Comparison of ENCODE assay signal across 18 cellular contexts in genomic region chr12:92164712-92165111, GRCh38. TPM values are rescaled to one million over a fixed set of nuclear protein-coding genes. Genes with fewer than 3 reads are reported as not detected.
A peak's percentile ranks its signal among the peaks of the same experiment; 100 is the strongest.
DNase-seq lines count a peak whose midpoint lies in the region; ATAC-seq, FAIRE-seq and TF ChIP-seq lines count a peak whose summit lies in the region.
"Had no signal": no experiment of that assay in that cellular context is flagged by ENCODE, and none has a peak within 500 bp of the region (broad histone marks: within the 10 kb centered on the region; RNA-seq: fewer than 3 reads in every experiment).

No MANE protein-coding gene starts in this region.

- no peaks in the 10 kb centered on the region for H3K27me3 Mint-ChIP-seq in activated naive CD8-positive, alpha-beta T cell
- no peaks in the 10 kb centered on the region for H3K27me3 Mint-ChIP-seq in activated naive CD8-positive, alpha-beta T cell treated with anti-CD3 and anti-CD28 coated beads for 36 hours
- H3K27me3 Mint-ChIP-seq in stimulated activated naive B cell treated with anti-CD40 and anti-IgM and Interleukin-4, amounts not matched to agents 10 μg/mL and 1 μg/mL and 100 μg/mL, for 72 hours, result no peaks in the 10 kb centered on the region
- H3K27me3 Mint-ChIP-seq: CD4-positive, alpha-beta memory T cell had no signal

- 0% methylated on average over 1 of the region's 1 CpG for WGBS in GM12878 (ENCODE audit: insufficient coverage, insufficient replicate concordance, low lambda C conversion rate, missing lambda C conversion rate)
- 76 to 79% methylated on average over 1 of the region's 1 CpG for WGBS in lower leg skin, 2 donors

- CTCF ChIA-PET in GM12878 (lab: Yijun Ruan, JAX), result interaction anchor here (0.6 to 1.3 kb wide), 4 partner anchors 12 to 259 kb away, joined by 3 read pairs; no protein-coding TSS in a partner anchor

- peaks cover 2% of the 10 kb centered on the region; the same call in 1 of the 2 replicates for H3K4me1 ChIP-seq in GM12878 (ENCODE audit: control insufficient read depth, insufficient read depth, low read length)
- H3K4me1 ChIP-seq: BE2C had no signal

- no peak for TF ChIP-seq POLR2A in GM12878 (IDR thresholded peaks at IDR 0.05; ENCODE audit: low read depth, low read length)
- TF ChIP-seq POLR2A in lower leg skin (IDR thresholded peaks at IDR 0.05), result no peak

- no peaks in the 10 kb centered on the region for H3K27me3 ChIP-seq in GM12878 (replicated peaks in 1 of 2; ENCODE audit: control insufficient read depth in 2 of 2, insufficient read depth in 2 of 2, low read length in 1 of 2)
- H3K27me3 ChIP-seq: BE2C had no signal

- no peak for ATAC-seq in GM12878
- no peak for ATAC-seq in stimulated activated naive B cell treated with anti-CD40 and anti-IgM and Interleukin-4, amounts not matched to agents 10 μg/mL and 1 μg/mL and 100 μg/mL, for 72 hours (replicated peaks)

- H3K36me3 Mint-ChIP-seq in activated naive CD8-positive, alpha-beta T cell, result peaks cover 2% of the 10 kb centered on the region
- H3K36me3 Mint-ChIP-seq in activated naive CD8-positive, alpha-beta T cell treated with anti-CD3 and anti-CD28 coated beads for 36 hours, result peaks cover 5% of the 10 kb centered on the region
- peaks cover 9% of the 10 kb centered on the region in 2 donors for H3K36me3 Mint-ChIP-seq in stimulated activated naive B cell treated with anti-CD40 and anti-IgM and Interleukin-4, amounts not matched to agents 10 μg/mL and 1 μg/mL and 100 μg/mL, for 72 hours

- H3K4me1 Mint-ChIP-seq in activated naive CD8-positive, alpha-beta T cell (ENCODE audit: low read depth), result peaks cover 50% of the 10 kb centered on the region
- peaks cover 45% of the 10 kb centered on the region for H3K4me1 Mint-ChIP-seq in activated naive CD8-positive, alpha-beta T cell treated with anti-CD3 and anti-CD28 coated beads for 36 hours
- peaks cover 48 to 85% of the 10 kb centered on the region in 2 donors for H3K4me1 Mint-ChIP-seq in stimulated activated naive B cell treated with anti-CD40 and anti-IgM and Interleukin-4, amounts not matched to agents 10 μg/mL and 1 μg/mL and 100 μg/mL, for 72 hours

- no peak overlapping the region for H3K4me2 ChIP-seq in GM12878 (ENCODE audit: control insufficient read depth, insufficient read depth)

- no peaks in the 10 kb centered on the region for H3K79me2 ChIP-seq in GM12878 (ENCODE audit: control insufficient read depth, insufficient read depth, low read length)

- no peaks in the 10 kb centered on the region for H3K36me3 ChIP-seq in GM12878 (ENCODE audit: control insufficient read depth in 2 of 2, insufficient read depth in 2 of 2, low read length in 1 of 2)
- H3K36me3 ChIP-seq: BE2C had no signal

- SMC1A ChIA-PET in GM12878 (lab: Charles Lee; ENCODE audit: uncharacterized antibody, unreplicated experiment), result interaction anchor here (0.6 to 2.1 kb wide), 8 partner anchors 9 to 114 kb away, joined by 3 to 9 read pairs (median 4); no protein-coding TSS in a partner anchor

- BruUV-seq in GM12878 (replicated peaks; lab: Mats Ljungman, UMichigan), result no TSS peak

- H3K27ac ChIP-seq in GM12878 (ENCODE audit: control insufficient read depth, insufficient read depth), result no peak overlapping the region
- H3K27ac ChIP-seq: C4-2B had no signal

- intact Hi-C loops in GM12878 (cut with micrococcal nuclease; ENCODE audit: unreplicated experiment) (no loop called here), lower leg skin (cut with DNase I; ENCODE audit: low total_unique reads) (no loop called here)

- H3K27ac Mint-ChIP-seq in activated naive CD8-positive, alpha-beta T cell, result peak overlapping the region; percentile 16
- no peak overlapping the region for H3K27ac Mint-ChIP-seq in activated naive CD8-positive, alpha-beta T cell treated with anti-CD3 and anti-CD28 coated beads for 36 hours
- H3K27ac Mint-ChIP-seq in stimulated activated naive B cell treated with anti-CD40 and anti-IgM and Interleukin-4, amounts not matched to agents 10 μg/mL and 1 μg/mL and 100 μg/mL, for 72 hours, result peak overlapping the region; percentile 59
- H3K27ac Mint-ChIP-seq: CD4-positive, alpha-beta memory T cell; H9 had no signal

- RAD21 ChIA-PET in GM12878 (lab: Charles Lee; ENCODE audit: unreplicated experiment), result interaction anchor here (1.2 kb wide), 1 partner anchor 198 kb away, joined by 4 read pairs; no protein-coding TSS in a partner anchor

- TF ChIP-seq CTCF in GM12878 (IDR thresholded peaks at IDR 0.05 in 2 of 3, conservative IDR thresholded peaks at IDR 0.05 in 1 of 3; ENCODE audit: control insufficient read depth in 2 of 3, extremely low read depth in 1 of 3, insufficient read depth in 1 of 3, low read depth in 3 of 3, low read length in 3 of 3) (no peak), lower leg skin (IDR thresholded peaks at IDR 0.05) (no peak)

- no peak for TF ChIP-seq RAD21 in GM12878 (IDR thresholded peaks at IDR 0.05; ENCODE audit: insufficient read depth, low read depth, low read length)

- H3K4me3 ChIP-seq in GM12878, result no peak overlapping the region
- H3K4me3 ChIP-seq in lower leg skin (ENCODE audit: low read depth, poor library complexity, severe bottlenecking), result no peak overlapping the region

- DNase-seq in NCI-H2171 treated with DMSO at 0.1 percent for 48 hours (lab: John Stamatoyannopoulos, UW), result peak; percentile 10
- no peak for DNase-seq in NCI-H2171 (lab: John Stamatoyannopoulos, UW)
- DNase-seq in activated naive CD8-positive, alpha-beta T cell treated with anti-CD3 and anti-CD28 coated beads for 36 hours, result no peak
- no peak for DNase-seq in GM12878 (ENCODE audit: low read depth, low spot score)
- DNase-seq in stimulated activated naive B cell treated with anti-CD40 and anti-IgM and Interleukin-4, amounts not matched to agents 10 μg/mL and 1 μg/mL and 100 μg/mL, for 72 hours, result no peak
- DNase-seq in lower leg skin (ENCODE audit: low spot score in 2 of 2), result no peak
- no peak for DNase-seq in HCEC 1CT
- DNase-seq: BE2C; CD4-positive, alpha-beta memory T cell; DMS79; EL; GOT3; H9 had no signal

- POLR2A ChIA-PET in GM12878 (lab: Charles Lee), result interaction anchor here (19.5 kb wide), 1 partner anchor 17 kb away, joined by 222 read pairs; the partner anchor contains the start of gene BTG1

- H3K9me3 Mint-ChIP-seq in activated naive CD8-positive, alpha-beta T cell (ENCODE audit: low read depth), result no peaks in the 10 kb centered on the region
- H3K9me3 Mint-ChIP-seq in activated naive CD8-positive, alpha-beta T cell treated with anti-CD3 and anti-CD28 coated beads for 36 hours, result no peaks in the 10 kb centered on the region
- H3K9me3 Mint-ChIP-seq in stimulated activated naive B cell treated with anti-CD40 and anti-IgM and Interleukin-4, amounts not matched to agents 10 μg/mL and 1 μg/mL and 100 μg/mL, for 72 hours, result peaks cover 0 to 1% of the 10 kb centered on the region in 2 donors
- H3K9me3 Mint-ChIP-seq: H9 had no signal

- FAIRE-seq in GM12878 (lab: Jason Lieb, UNC), result no peak
- FAIRE-seq: A204.1, G401.6, GM12892 had no signal

- H2AFZ ChIP-seq in GM12878 (ENCODE audit: control insufficient read depth, low read depth, low read length), result no peak overlapping the region

- H4K20me1 ChIP-seq in GM12878 (ENCODE audit: control insufficient read depth, insufficient read depth), result no peaks in the 10 kb centered on the region

- in situ Hi-C loops in GM12878 (cut with MboI), result no loop called here

- no peaks in the 10 kb centered on the region; the same call in 2 of the 3 replicates for H3K9me3 ChIP-seq in GM12878 (replicated peaks; ENCODE audit: control insufficient read depth, insufficient read depth, low read length)
- H3K9me3 ChIP-seq: BE2C had no signal

- H3K9ac ChIP-seq in GM12878 (ENCODE audit: control insufficient read depth, insufficient read depth, low read length), result no peak overlapping the region

- no peak overlapping the region for H3K4me3 Mint-ChIP-seq in activated naive CD8-positive, alpha-beta T cell
- H3K4me3 Mint-ChIP-seq in activated naive CD8-positive, alpha-beta T cell treated with anti-CD3 and anti-CD28 coated beads for 36 hours, result no peak overlapping the region
- no peak overlapping the region for H3K4me3 Mint-ChIP-seq in stimulated activated naive B cell treated with anti-CD40 and anti-IgM and Interleukin-4, amounts not matched to agents 10 μg/mL and 1 μg/mL and 100 μg/mL, for 72 hours
- H3K4me3 Mint-ChIP-seq: CD4-positive, alpha-beta memory T cell; H9 had no signal

- no peak for TF ChIP-seq EP300 in GM12878 (IDR thresholded peaks at IDR 0.05; ENCODE audit: borderline replicate concordance in 1 of 2, control insufficient read depth in 1 of 2, low read depth in 2 of 2, low read length in 2 of 2)

TF ChIP-seq in GM12878, 131 proteins besides CTCF, POLR2A, EP300 and RAD21 (continues in another document):
- TF ChIP-seq BHLHE40 (IDR thresholded peaks at IDR 0.05; ENCODE audit: borderline replicate concordance in 1 of 2, low read depth in 2 of 2, low read length in 1 of 2), result no peak

RNA-seq across cellular contexts. Expression of gene BTG1, which starts 19.1 kb away (rescaled TPM):
- total RNA-seq in activated naive CD8-positive, alpha-beta T cell treated with anti-CD3 and anti-CD28 coated beads for 36 hours, result 100 to 1,000 TPM; 147 to 153 TPM
- 121 and 128 TPM in 2 replicates for total RNA-seq in GM12878 (2013; cell fraction: nucleolus; rRNA removed)
- total RNA-seq in GM12878 (2014; rRNA removed) (27.3 and 27.8 TPM in 2 replicates), GM12878 (2014; rRNA removed; fragmentation: Illumina TruSeq; extraction: Trizol) (34.0 and 35.3 TPM in 2 replicates), GM12878 (2021) (186 and 194 TPM in 2 replicates), lower leg skin (100 to 1,000 TPM; 113 to 250 (median 182) TPM)
- 72.3 TPM for polyA plus RNA-seq in GM12878 (2011; ENCODE audit: low read depth)
- polyA plus RNA-seq in GM12878 (2011; rRNA removed) (100 and 164 TPM in 2 replicates), GM12878 (2014; fragmentation: Illumina TruSeq; extraction: Trizol) (46.4 and 59.9 TPM in 2 replicates), GM12878 (2014; fragmentation: Nextera tagmentation; extraction: Ambion mirVana) (10 to 100 TPM; 23.7 to 61.5 TPM), GM12878 (2014; rRNA removed) (51.3 and 60.2 TPM in 2 replicates), GM12878 (2016; fragmentation: Nextera tagmentation; extraction: Ambion mirVana) (100 to 1,000 TPM in 1 of 2 experiments, 10 to 100 TPM in 1; 97.0 to 147 TPM)
- polyA plus RNA-seq in GM12878 (2011; cell fraction: cytosol; rRNA removed), result 153 and 176 TPM in 2 replicates
- polyA plus RNA-seq in GM12878 (2011; cell fraction: nucleus; rRNA removed), result 119 and 192 TPM in 2 replicates
- 131 and 205 TPM in 2 replicates for polyA plus RNA-seq in GM12878 (2012)
- 209 and 266 TPM in 2 replicates for polyA minus RNA-seq in GM12878 (2011; rRNA and poly(A)+ RNA removed)
- polyA minus RNA-seq in GM12878 (2011; cell fraction: cytosol; rRNA and poly(A)+ RNA removed), result 81.5 and 90.4 TPM in 2 replicates
- 130 and 142 TPM in 2 replicates for polyA minus RNA-seq in GM12878 (2011; cell fraction: nucleus; rRNA and poly(A)+ RNA removed)
